15 cellular contexts compared by ENCODE assay signal in genomic region chr22:18070556-18071306, GRCh38. TPM values are rescaled to one million over a fixed set of nuclear protein-coding genes. Genes with fewer than 3 reads are reported as not detected.
A peak's percentile ranks its signal among the peaks of the same experiment; 100 is the strongest.
DNase-seq lines count a peak whose midpoint lies in the region; ATAC-seq, FAIRE-seq and TF ChIP-seq lines count a peak whose summit lies in the region.
"Had no signal": no experiment of that assay in that cellular context is flagged by ENCODE, and none has a peak within 500 bp of the region (broad histone marks: within the 10 kb centered on the region; RNA-seq: fewer than 3 reads in every experiment).

No MANE protein-coding gene starts in this region.

- H3K9me3 ChIP-seq in H9 (ENCODE audit: control insufficient read depth, low read depth, low read length) (no peaks in the 10 kb centered on the region), K562 (replicated peaks; ENCODE audit: control insufficient read depth, insufficient read depth, low read depth, low read length) (no peaks in the 10 kb centered on the region)
- H3K9me3 ChIP-seq: ovary had no signal

- POLR2A ChIA-PET in K562 (lab: Yijun Ruan, JAX): interaction anchor here (1.2 kb wide), 1 partner anchor 10 kb away, joined by 3 read pairs; no protein-coding TSS in a partner anchor

- no peak for TF ChIP-seq POLR2A in K562 (conservative IDR thresholded peaks at IDR 0.05)

- no peak overlapping the region for H3T11ph ChIP-seq in H9 (ENCODE audit: low read length)

- H3K14ac ChIP-seq in H9 (ENCODE audit: insufficient read depth, low read length): no peak overlapping the region

- H4K20me1 ChIP-seq in H9 (ENCODE audit: control insufficient read depth, insufficient read depth, insufficient read length) (peaks cover 2% of the 10 kb centered on the region), K562 (replicated peaks; ENCODE audit: control insufficient read depth, insufficient read depth, low read length) (peaks cover 4% of the 10 kb centered on the region; the same call in 1 of the 2 replicates)

- TF ChIP-seq CTCF in H9 (conservative IDR thresholded peaks at IDR 0.05): peak; percentile 67
- peak; percentile 38 to 72 (median 46) for TF ChIP-seq CTCF in K562 (IDR thresholded peaks at IDR 0.05 in 2 of 3, conservative IDR thresholded peaks at IDR 0.05 in 1 of 3; ENCODE audit: insufficient read depth in 2 of 3, low read depth in 1 of 3, low read length in 3 of 3)
- peak; percentile 57 for TF ChIP-seq CTCF in neural crest cell (conservative IDR thresholded peaks at IDR 0.05)

- ATAC-seq in K562: peak; percentile 11; the same call in 2 of the 3 replicates
- ATAC-seq in HG02588 (IDR thresholded peaks at IDR 0.05; ENCODE audit: unreplicated experiment): no peak
- ATAC-seq in HG02678 (IDR thresholded peaks at IDR 0.05; ENCODE audit: unreplicated experiment): no peak
- ATAC-seq in GM18873 (IDR thresholded peaks at IDR 0.05; ENCODE audit: low FRiP score, unreplicated experiment): no peak
- ATAC-seq: activated CD4-positive, CD25-positive, alpha-beta regulatory T cell treated with anti-CD3 and anti-CD28 coated beads, Interleukin-2, amount 50 U/mL, for 24 hours had no signal

- H3K4me3 Mint-ChIP-seq in H9 (no peak overlapping the region), neural crest cell (no peak overlapping the region)
- H3K4me3 Mint-ChIP-seq: activated naive CD4-positive, alpha-beta T cell treated with anti-CD3 and anti-CD28 coated beads, Interleukin-2, amount 50 U/mL, for 24 hours; immature natural killer cell had no signal

- H3K9me3 Mint-ChIP-seq in H9 (no peaks in the 10 kb centered on the region; a peak in 1 of 5 replicates), neural crest cell (no peaks in the 10 kb centered on the region)
- H3K9me3 Mint-ChIP-seq: activated naive CD4-positive, alpha-beta T cell treated with anti-CD3 and anti-CD28 coated beads, Interleukin-2, amount 50 U/mL, for 24 hours; immature natural killer cell had no signal

- H2BK20ac ChIP-seq in H9 (ENCODE audit: low read depth, low read length, poor library complexity, severe bottlenecking): no peak overlapping the region

- H2BK15ac ChIP-seq in H9 (ENCODE audit: low read depth, low read length): no peak overlapping the region

- no peak overlapping the region for H3K56ac ChIP-seq in H9 (ENCODE audit: insufficient read length, low read depth, low read length)

- no peak overlapping the region for H2BK12ac ChIP-seq in H9 (ENCODE audit: insufficient read length, low read depth, low read length)

- no peak for TF ChIP-seq EP300 in K562 (IDR thresholded peaks at IDR 0.05; ENCODE audit: low read length)

- H3K27ac ChIP-seq in H9 (ENCODE audit: insufficient read length, low read depth, low read length): no peak overlapping the region
- H3K27ac ChIP-seq in K562 (ENCODE audit: extremely low read depth, low read depth, low read length): no peak overlapping the region
- H3K27ac ChIP-seq: ovary had no signal

- DNase-seq in DMS153 (lab: John Stamatoyannopoulos, UW): peak; percentile 59
- no peak for DNase-seq in H9
- peak in 1 of 4 experiments; percentile 40 for DNase-seq in K562 (ENCODE audit: extremely low read depth in 1 of 4, low spot score in 3 of 4)
- DNase-seq in neural crest cell (ENCODE audit: low read depth, low spot score): no peak
- DNase-seq in hypothalamus (lab: John Stamatoyannopoulos, UW): no peak
- DNase-seq: effector CD8-positive, alpha-beta T cell; immature natural killer cell; KBM-7 had no signal

- FAIRE-seq in K562 (lab: Jason Lieb, UNC): no peak

- no peaks in the 10 kb centered on the region; a peak in 1 of 7 replicates for H3K36me3 Mint-ChIP-seq in H9 (ENCODE audit: insufficient read depth in 1 of 3, low read depth in 3 of 3)
- no peaks in the 10 kb centered on the region for H3K36me3 Mint-ChIP-seq in neural crest cell (ENCODE audit: low read depth)
- H3K36me3 Mint-ChIP-seq: activated naive CD4-positive, alpha-beta T cell treated with anti-CD3 and anti-CD28 coated beads, Interleukin-2, amount 50 U/mL, for 24 hours; immature natural killer cell had no signal

- H3K9ac ChIP-seq in H9 (ENCODE audit: extremely low read depth, insufficient read length, low read length): no peak overlapping the region
- no peak overlapping the region for H3K9ac ChIP-seq in K562 (ENCODE audit: insufficient read depth in 1 of 2, low read depth in 2 of 2, low read length in 2 of 2)

- no peaks in the 10 kb centered on the region for H3K9me1 ChIP-seq in K562 (ENCODE audit: control insufficient read depth, insufficient read depth, low read length)

- H3K36me3 ChIP-seq in K562 (ENCODE audit: control insufficient read depth, insufficient read depth, low read length): no peaks in the 10 kb centered on the region
- H3K36me3 ChIP-seq: ovary had no signal

- no peak for TF ChIP-seq RAD21 in K562 (CRISPR knock-in tag; conservative IDR thresholded peaks at IDR 0.05 in 1 of 2, IDR thresholded peaks at IDR 0.05 in 1 of 2)

- no peak overlapping the region for H3K23ac ChIP-seq in H9 (ENCODE audit: insufficient read length, low read depth, low read length)

- H4K5ac ChIP-seq in H9 (ENCODE audit: insufficient read length, low read depth, low read length): no peak overlapping the region

- CTCF ChIA-PET in K562 (lab: Yijun Ruan, JAX; ENCODE audit: low intra/inter-chr PET ratio): interaction anchor here (0.7 kb wide), 1 partner anchor 159 kb away, joined by 3 read pairs; no protein-coding TSS in a partner anchor

- H3K23me2 ChIP-seq in H9 (ENCODE audit: insufficient read length, low read depth, low read length, poor library complexity, severe bottlenecking): no peaks in the 10 kb centered on the region

- H2BK120ac ChIP-seq in H9 (ENCODE audit: low read depth, low read length, poor library complexity, severe bottlenecking): no peak overlapping the region

- no peak overlapping the region for H3K4ac ChIP-seq in H9 (ENCODE audit: low read depth, low read length)

- no CpG with 5 or more reads among the region's 14 CpGs for WGBS in H9 (ENCODE audit: extremely low coverage, insufficient read length, low lambda C conversion rate)
- 10% methylated on average over 14 of the region's 14 CpGs for WGBS in K562 (ENCODE audit: insufficient coverage, low coverage, missing lambda C conversion rate)

- H3K4me1 ChIP-seq in H9 (ENCODE audit: insufficient read depth, low read length) (no peaks in the 10 kb centered on the region), K562 (replicated peaks in 1 of 2; ENCODE audit: control insufficient read depth in 2 of 2, insufficient read depth in 2 of 2, low read length in 2 of 2) (peaks cover 4 to 5% of the 10 kb centered on the region in 2 experiments; a peak in 2 of 5 replicates)

- H4K8ac ChIP-seq in H9 (replicated peaks; ENCODE audit: insufficient read length, low read depth, low read length): no peak overlapping the region

- no peak overlapping the region for H4K91ac ChIP-seq in H9 (ENCODE audit: insufficient read length, low read depth, low read length)

- no TSS peak for BruUV-seq in K562 (replicated peaks; lab: Mats Ljungman, UMichigan)

- H3K4me1 Mint-ChIP-seq in H9 (peaks cover 4 to 5% of the 10 kb centered on the region in 2 experiments; a peak in 3 of 4 replicates), neural crest cell (peaks cover 33% of the 10 kb centered on the region)
- H3K4me1 Mint-ChIP-seq: activated naive CD4-positive, alpha-beta T cell treated with anti-CD3 and anti-CD28 coated beads, Interleukin-2, amount 50 U/mL, for 24 hours had no signal

- H3K79me1 ChIP-seq in H9 (ENCODE audit: insufficient read depth, low read depth, low read length, poor library complexity, severe bottlenecking): no peaks in the 10 kb centered on the region

- H2BK5ac ChIP-seq in H9 (ENCODE audit: insufficient read length, low read length): no peak overlapping the region

- no peak overlapping the region for H2AFZ ChIP-seq in H9 (ENCODE audit: low read length)
- no peak overlapping the region for H2AFZ ChIP-seq in K562 (ENCODE audit: low read depth, low read length)

- H3K27me3 ChIP-seq in H9 (ENCODE audit: insufficient read depth, low read length) (no peaks in the 10 kb centered on the region), K562 (ENCODE audit: control insufficient read depth in 2 of 2, insufficient read depth in 2 of 2, low read length in 2 of 2) (peaks cover 33 to 41% of the 10 kb centered on the region in 2 experiments)
- H3K27me3 ChIP-seq: ovary had no signal

- no peak overlapping the region for H3K18ac ChIP-seq in H9 (ENCODE audit: insufficient read length, low read depth, low read length)

- H3K4me2 ChIP-seq in H9 (ENCODE audit: insufficient read depth, insufficient read length, low read length) (no peak overlapping the region), K562 (ENCODE audit: insufficient read depth, low read length) (no peak overlapping the region; the same call in 1 of the 2 replicates)

- in situ Hi-C loops in K562 (cut with MboI): loop anchor here (5.0 to 10.0 kb wide), 2 partner anchors 238 to 516 kb away; no protein-coding TSS in a partner anchor

- no peak overlapping the region for H3K4me3 ChIP-seq in K562
- H3K4me3 ChIP-seq: ovary had no signal

- peaks cover 53% of the 10 kb centered on the region for H3K27me3 Mint-ChIP-seq in H9 (ENCODE audit: low read depth)
- peaks cover 15% of the 10 kb centered on the region for H3K27me3 Mint-ChIP-seq in neural crest cell (ENCODE audit: low read depth)

- H3K79me2 ChIP-seq in H9 (ENCODE audit: insufficient read depth, low read length) (no peaks in the 10 kb centered on the region), K562 (ENCODE audit: control insufficient read depth, insufficient read depth, low read length) (no peaks in the 10 kb centered on the region)

- H2AK5ac ChIP-seq in H9 (ENCODE audit: insufficient read length, low read length): no peak overlapping the region

- H3K27ac Mint-ChIP-seq in H9: peak overlapping the region in 1 of 3 experiments; percentile 33; a peak in 1 of 7 replicates
- H3K27ac Mint-ChIP-seq in neural crest cell (ENCODE audit: unreplicated experiment): peak overlapping the region; percentile 37
- H3K27ac Mint-ChIP-seq: activated naive CD4-positive, alpha-beta T cell treated with anti-CD3 and anti-CD28 coated beads, Interleukin-2, amount 50 U/mL, for 24 hours; immature natural killer cell had no signal

- intact Hi-C loops in K562 (cut with micrococcal nuclease): no loop called here

RNA-seq across cellular contexts. Expression of gene PEX26, which starts 7.1 kb away (rescaled TPM):
- 35.4 and 37.0 TPM in 2 replicates for total RNA-seq in H9 (2021)
- total RNA-seq in K562 (2011; cell fraction: chromatin; rRNA removed; ENCODE audit: low replicate concordance): 19.0 and 32.2 TPM in 2 replicates
- 21.4 and 24.3 TPM in 2 replicates for total RNA-seq in K562 (2011; cell fraction: nucleolus; rRNA removed)
- total RNA-seq in K562 (2011; cell fraction: nucleoplasm; rRNA removed): 22.4 and 37.3 TPM in 2 replicates
- total RNA-seq in K562 (2014; rRNA removed): 17.4 and 23.3 TPM in 2 replicates
- 14.4 and 15.6 TPM in 2 replicates for total RNA-seq in K562 (2014; rRNA removed; fragmentation: Illumina TruSeq; extraction: Trizol)
- total RNA-seq in K562 (2015; rRNA removed; fragmentation: Illumina TruSeq; extraction: Trizol): 12.6 and 13.3 TPM in 2 replicates
- 35.8 and 39.6 TPM in 2 replicates for total RNA-seq in K562 (2021)
- 19.0 and 21.9 TPM in 2 replicates for polyA plus RNA-seq in K562 (2011; rRNA removed)
- polyA plus RNA-seq in K562 (2011; cell fraction: cytosol; rRNA removed): 21.6 and 31.5 TPM in 2 replicates
- polyA plus RNA-seq in K562 (2011; cell fraction: nucleus; rRNA removed): 17.8 and 23.4 TPM in 2 replicates
- polyA plus RNA-seq in K562 (2012): 18.4 and 21.4 TPM in 2 replicates
- polyA plus RNA-seq in K562 (2014; fragmentation: Illumina TruSeq; extraction: Trizol): 20.5 and 21.0 TPM in 2 replicates
- polyA plus RNA-seq in K562 (2014; fragmentation: Nextera tagmentation; extraction: Ambion mirVana): under 1 TPM; 0.35 to 0.72 TPM
- 19.5 and 23.1 TPM in 2 replicates for polyA plus RNA-seq in K562 (2014; rRNA removed)
- 14.3 and 21.6 TPM in 2 replicates for polyA minus RNA-seq in K562 (2011; rRNA and poly(A)+ RNA removed)
- 12.3 and 19.2 TPM in 2 replicates for polyA minus RNA-seq in K562 (2011; cell fraction: cytosol; rRNA and poly(A)+ RNA removed)
- 8.6 and 12.6 TPM in 2 replicates for polyA minus RNA-seq in K562 (2011; cell fraction: nucleus; rRNA and poly(A)+ RNA removed)
- total RNA-seq in neural crest cell: 44.9 and 46.0 TPM in 2 replicates

RNA-seq across cellular contexts. Expression of gene TUBA8, which starts 39.9 kb away (rescaled TPM):
- 1.6 and 2.0 TPM in 2 replicates for total RNA-seq in H9 (2021)
- 1.1 and 2.5 TPM in 2 replicates for total RNA-seq in K562 (2011; cell fraction: chromatin; rRNA removed; ENCODE audit: low replicate concordance)
- total RNA-seq in K562 (2011; cell fraction: nucleolus; rRNA removed): 0.79 and 1.7 TPM in 2 replicates
- 1.1 and 1.3 TPM in 2 replicates for total RNA-seq in K562 (2011; cell fraction: nucleoplasm; rRNA removed)
- 0.73 and 0.78 TPM in 2 replicates for total RNA-seq in K562 (2014; rRNA removed)
- total RNA-seq in K562 (2014; rRNA removed; fragmentation: Illumina TruSeq; extraction: Trizol): 0.48 and 0.65 TPM in 2 replicates
- 0.53 and 0.76 TPM in 2 replicates for total RNA-seq in K562 (2015; rRNA removed; fragmentation: Illumina TruSeq; extraction: Trizol)
- total RNA-seq in K562 (2021): 1.0 and 1.4 TPM in 2 replicates
- 0.65 and 1.2 TPM in 2 replicates for polyA plus RNA-seq in K562 (2011; rRNA removed)
- 1.0 and 2.3 TPM in 2 replicates for polyA plus RNA-seq in K562 (2011; cell fraction: cytosol; rRNA removed)
- 2.6 and 3.3 TPM in 2 replicates for polyA plus RNA-seq in K562 (2011; cell fraction: nucleus; rRNA removed)
- polyA plus RNA-seq in K562 (2012): 0.13 and 0.28 TPM in 2 replicates
- 0.86 and 1.1 TPM in 2 replicates for polyA plus RNA-seq in K562 (2014; fragmentation: Illumina TruSeq; extraction: Trizol)
- under 1 TPM; 0.07 to 0.28 TPM for polyA plus RNA-seq in K562 (2014; fragmentation: Nextera tagmentation; extraction: Ambion mirVana)
- 0.60 and 1.3 TPM in 2 replicates for polyA plus RNA-seq in K562 (2014; rRNA removed)
- 0.51 and 0.56 TPM in 2 replicates for polyA minus RNA-seq in K562 (2011; rRNA and poly(A)+ RNA removed)
- polyA minus RNA-seq in K562 (2011; cell fraction: cytosol; rRNA and poly(A)+ RNA removed): 0.91 TPM in 1 of 2 replicates, not detected in the other
- 0.11 and 0.40 TPM in 2 replicates for polyA minus RNA-seq in K562 (2011; cell fraction: nucleus; rRNA and poly(A)+ RNA removed)
- 2.0 and 2.8 TPM in 2 replicates for total RNA-seq in neural crest cell
- total RNA-seq: G401 had no signal

RNA-seq across cellular contexts. Expression of gene MICAL3, which starts 46.4 kb away (rescaled TPM):
- 41.6 and 50.2 TPM in 2 replicates for total RNA-seq in H9 (2021)
- total RNA-seq in K562 (2011; cell fraction: chromatin; rRNA removed; ENCODE audit: low replicate concordance): 186 and 197 TPM in 2 replicates
- total RNA-seq in K562 (2011; cell fraction: nucleolus; rRNA removed): 71.9 and 74.6 TPM in 2 replicates
- 116 and 129 TPM in 2 replicates for total RNA-seq in K562 (2011; cell fraction: nucleoplasm; rRNA removed)
- 9.5 and 14.0 TPM in 2 replicates for total RNA-seq in K562 (2014; rRNA removed)
- total RNA-seq in K562 (2014; rRNA removed; fragmentation: Illumina TruSeq; extraction: Trizol): 15.7 and 17.8 TPM in 2 replicates
- 9.3 and 10.3 TPM in 2 replicates for total RNA-seq in K562 (2015; rRNA removed; fragmentation: Illumina TruSeq; extraction: Trizol)
- total RNA-seq in K562 (2021): 32.1 and 36.0 TPM in 2 replicates
- polyA plus RNA-seq in K562 (2011; rRNA removed): 12.3 and 14.2 TPM in 2 replicates
- polyA plus RNA-seq in K562 (2011; cell fraction: cytosol; rRNA removed): 5.0 and 6.0 TPM in 2 replicates
- polyA plus RNA-seq in K562 (2011; cell fraction: nucleus; rRNA removed): 39.1 and 45.0 TPM in 2 replicates
- polyA plus RNA-seq in K562 (2012): 16.9 and 18.8 TPM in 2 replicates
- 22.3 and 27.0 TPM in 2 replicates for polyA plus RNA-seq in K562 (2014; fragmentation: Illumina TruSeq; extraction: Trizol)
- polyA plus RNA-seq in K562 (2014; fragmentation: Nextera tagmentation; extraction: Ambion mirVana): under 1 TPM; 0.53 to 0.56 TPM
- polyA plus RNA-seq in K562 (2014; rRNA removed): 13.9 and 15.2 TPM in 2 replicates
- 30.0 and 32.4 TPM in 2 replicates for polyA minus RNA-seq in K562 (2011; rRNA and poly(A)+ RNA removed)
- 14.7 and 15.1 TPM in 2 replicates for polyA minus RNA-seq in K562 (2011; cell fraction: cytosol; rRNA and poly(A)+ RNA removed)
- polyA minus RNA-seq in K562 (2011; cell fraction: nucleus; rRNA and poly(A)+ RNA removed): 25.6 and 42.9 TPM in 2 replicates
- 84.5 and 87.1 TPM in 2 replicates for total RNA-seq in neural crest cell
